17 cellular contexts compared by ENCODE assay signal in the genomic region with DNA sequence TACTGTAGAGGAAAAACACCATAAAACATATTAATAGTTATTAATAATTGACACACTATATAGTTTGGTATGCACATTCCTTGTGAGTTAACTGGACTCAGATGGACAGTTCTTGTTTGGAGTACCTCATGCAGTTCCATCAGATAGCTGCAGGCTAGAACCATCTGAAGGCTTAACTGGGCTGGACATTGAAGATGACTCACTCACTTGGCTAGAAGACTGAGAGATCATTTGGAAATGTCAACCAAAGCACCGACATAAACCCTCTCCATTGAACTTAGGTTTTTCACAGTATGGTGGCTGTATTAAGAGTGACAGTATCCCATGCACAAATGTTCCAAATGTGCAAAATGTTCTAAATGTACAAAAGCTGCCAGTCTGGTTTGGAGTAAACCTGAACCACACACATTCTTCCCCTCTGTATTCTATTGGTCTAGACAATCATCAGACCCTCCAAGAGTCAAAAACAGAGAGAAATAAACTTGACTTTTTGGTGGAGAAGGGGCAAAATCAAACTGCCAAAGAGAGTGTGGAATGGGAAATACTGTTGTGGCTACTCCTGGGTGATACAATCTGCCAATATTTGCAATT.
DNase-seq lines count a peak whose midpoint lies in the region; ATAC-seq and TF ChIP-seq lines count a peak whose summit lies in the region.
"Had no signal": no experiment of that assay in that cellular context is flagged by ENCODE, and none has a peak within 500 bp of the region (broad histone marks: within the 10 kb centered on the region; RNA-seq: fewer than 3 reads in every experiment).

No MANE protein-coding gene starts in this region.

- TF ChIP-seq RAD21 in HCT116 (IDR thresholded peaks at IDR 0.05; ENCODE audit: low read depth) (no peak), SK-N-SH (IDR thresholded peaks at IDR 0.05; ENCODE audit: low read length) (no peak)

- H3K79me2 ChIP-seq in HCT116 (ENCODE audit: insufficient read depth, low read length) (no peaks in the 10 kb centered on the region), SK-N-SH (ENCODE audit: insufficient read depth) (no peaks in the 10 kb centered on the region), MM.1S (ENCODE audit: low read length) (no peaks in the 10 kb centered on the region)

- CTCF ChIA-PET in HCT116 (lab: Charles Lee): no interaction called here
- CTCF ChIA-PET in SK-N-SH (lab: Yijun Ruan, JAX): no interaction called here
- CTCF ChIA-PET in CD8-positive, alpha-beta memory T cell (lab: Charles Lee): no interaction called here

- no peaks in the 10 kb centered on the region for H3K9me3 Mint-ChIP-seq in endothelial cell (ENCODE audit: unreplicated experiment)
- peaks cover 0 to 10% (median 0%) of the 10 kb centered on the region in 5 donors for H3K9me3 Mint-ChIP-seq in CD8-positive, alpha-beta memory T cell
- H3K9me3 Mint-ChIP-seq: activated CD4-positive, alpha-beta T cell treated with anti-CD3 and anti-CD28 coated beads, Interleukin-2, amount 10 ng/mL, durations not matched to agents 24 days and 14 days; activated naive CD8-positive, alpha-beta T cell treated with anti-CD3 and anti-CD28 coated beads, Interleukin-2, amount 10 ng/mL, durations not matched to agents 7 days and 5 days; CD8-positive, alpha-beta T cell had no signal

- H2AFZ ChIP-seq in HCT116 (ENCODE audit: low read depth, low read length, poor library complexity, severe bottlenecking): no peak overlapping the region
- no peak overlapping the region for H2AFZ ChIP-seq in SK-N-SH (ENCODE audit: low read depth)
- no peak overlapping the region for H2AFZ ChIP-seq in MM.1S (ENCODE audit: low read length)

- no peaks in the 10 kb centered on the region for H3F3A ChIP-seq in SK-N-SH (replicated peaks; ENCODE audit: insufficient read depth)
- H3F3A ChIP-seq in MM.1S (ENCODE audit: insufficient read depth, low read length): no peaks in the 10 kb centered on the region

- H3K9me2 ChIP-seq in HCT116 (ENCODE audit: insufficient read depth): no peaks in the 10 kb centered on the region
- no peaks in the 10 kb centered on the region for H3K9me2 ChIP-seq in SK-N-SH
- no peaks in the 10 kb centered on the region for H3K9me2 ChIP-seq in MM.1S (replicated peaks; ENCODE audit: insufficient read depth, low read length)

- intact Hi-C loops in HCT116 (cut with micrococcal nuclease): no loop called here

- no peak for TF ChIP-seq EP300 in SK-N-SH (IDR thresholded peaks at IDR 0.05; ENCODE audit: borderline replicate concordance in 1 of 2, low read depth in 1 of 2, low read length in 1 of 2)

- POLR2A ChIA-PET in HCT116 (lab: Charles Lee): no interaction called here
- POLR2A ChIA-PET in SK-N-SH (lab: Yijun Ruan, JAX): no interaction called here
- POLR2A ChIA-PET in CD8-positive, alpha-beta memory T cell (lab: Charles Lee): no interaction called here

- H3K4me3 Mint-ChIP-seq in endothelial cell (ENCODE audit: unreplicated experiment): no peak overlapping the region
- H3K4me3 Mint-ChIP-seq in CD8-positive, alpha-beta memory T cell: no peak overlapping the region
- H3K4me3 Mint-ChIP-seq: activated CD4-positive, alpha-beta T cell treated with anti-CD3 and anti-CD28 coated beads, Interleukin-2, amount 10 ng/mL, durations not matched to agents 24 days and 14 days; activated naive CD8-positive, alpha-beta T cell treated with anti-CD3 and anti-CD28 coated beads, Interleukin-2, amount 10 ng/mL, durations not matched to agents 7 days and 5 days; CD8-positive, alpha-beta T cell had no signal

- ATAC-seq in HCT116: 0 out of 2 replicates have a peak, but pooled peaks have one; percentile 52
- ATAC-seq: CD8-positive, alpha-beta T cell; gastrocnemius medialis had no signal

- H4K20me1 ChIP-seq in HCT116 (ENCODE audit: insufficient read depth): no peaks in the 10 kb centered on the region
- no peaks in the 10 kb centered on the region for H4K20me1 ChIP-seq in SK-N-SH (ENCODE audit: insufficient read depth)
- no peaks in the 10 kb centered on the region for H4K20me1 ChIP-seq in MM.1S (ENCODE audit: insufficient read depth, low read length)

- H3K36me3 Mint-ChIP-seq in endothelial cell (ENCODE audit: low read depth, unreplicated experiment): no peaks in the 10 kb centered on the region
- no peaks in the 10 kb centered on the region for H3K36me3 Mint-ChIP-seq in CD8-positive, alpha-beta memory T cell
- H3K36me3 Mint-ChIP-seq: activated naive CD8-positive, alpha-beta T cell treated with anti-CD3 and anti-CD28 coated beads, Interleukin-2, amount 10 ng/mL, durations not matched to agents 7 days and 5 days; CD8-positive, alpha-beta T cell had no signal

- TF ChIP-seq CTCF in HCT116 (IDR thresholded peaks at IDR 0.05 in 2 of 3, conservative IDR thresholded peaks at IDR 0.05 in 1 of 3; ENCODE audit: borderline replicate concordance in 1 of 3, insufficient read depth in 1 of 3, low read depth in 2 of 3, low read length in 2 of 3): no peak
- no peak for TF ChIP-seq CTCF in SK-N-SH (IDR thresholded peaks at IDR 0.05)
- no peak for TF ChIP-seq CTCF in endothelial cell (IDR thresholded peaks at IDR 0.05; ENCODE audit: unreplicated experiment)
- TF ChIP-seq CTCF in MM.1S (IDR thresholded peaks at IDR 0.05; ENCODE audit: low read length): no peak

- WGBS in SK-N-SH (ENCODE audit: low lambda C conversion rate): 27% methylated on average over 1 of the region's 1 CpG

- DNase-seq in HCT116 (ENCODE audit: low read depth, low spot score): no peak
- DNase-seq in SK-N-SH: no peak
- DNase-seq in endothelial cell (ENCODE audit: low spot score): no peak
- DNase-seq in myocyte (ENCODE audit: low read depth): peak; percentile 1
- DNase-seq in MM.1S: no peak
- DNase-seq in SW 1271 (lab: John Stamatoyannopoulos, UW): no peak
- DNase-seq in CD8-positive, alpha-beta memory T cell: no peak
- no peak for DNase-seq in central memory CD4-positive, alpha-beta T cell
- DNase-seq: activated CD4-positive, alpha-beta T cell treated with anti-CD3 and anti-CD28 coated beads, Interleukin-2, amount 10 ng/mL, durations not matched to agents 24 days and 14 days; activated naive CD8-positive, alpha-beta T cell treated with anti-CD3 and anti-CD28 coated beads, Interleukin-2, amount 10 ng/mL, durations not matched to agents 7 days and 5 days; activated T-cell treated with anti-CD3 and anti-CD28 coated beads, Interleukin-2, amount 50 U/mL, for 1 hour; CD8-positive, alpha-beta T cell; colonic mucosa; gastrocnemius medialis; NCI-H1105 had no signal

- H3K4me1 ChIP-seq in HCT116 (ENCODE audit: control insufficient read depth in 1 of 2, insufficient read depth in 2 of 2, low read length in 2 of 2) (no peaks in the 10 kb centered on the region), SK-N-SH (ENCODE audit: control insufficient read depth in 1 of 2, insufficient read depth in 2 of 2, low read depth in 1 of 2, low read length in 1 of 2) (no peaks in the 10 kb centered on the region; a peak in 1 of 4 replicates), MM.1S (ENCODE audit: low read length) (0 out of 2 replicates have a peak, but pooled peaks cover 3% of the 10 kb centered on the region)
- H3K4me1 ChIP-seq in CD8-positive, alpha-beta memory T cell (ENCODE audit: insufficient read depth, low read length): no peaks in the 10 kb centered on the region
- H3K4me1 ChIP-seq: colonic mucosa, gastrocnemius medialis, HAP-1 had no signal

- no peak for TF ChIP-seq POLR2A in HCT116 (IDR thresholded peaks at IDR 0.05; ENCODE audit: borderline replicate concordance, extremely low read depth, insufficient read depth, insufficient read length)

- H3K36me3 ChIP-seq in HCT116 (ENCODE audit: control insufficient read depth in 1 of 2, insufficient read depth in 2 of 2, low read length in 2 of 2) (no peaks in the 10 kb centered on the region), SK-N-SH (replicated peaks in 1 of 2; ENCODE audit: control insufficient read depth in 1 of 2, insufficient read depth in 2 of 2, low read length in 1 of 2) (no peaks in the 10 kb centered on the region), MM.1S (replicated peaks; ENCODE audit: insufficient read depth, low read length) (no peaks in the 10 kb centered on the region)
- no peaks in the 10 kb centered on the region for H3K36me3 ChIP-seq in CD8-positive, alpha-beta memory T cell (ENCODE audit: insufficient read depth, low read length)
- H3K36me3 ChIP-seq: colonic mucosa, gastrocnemius medialis, HAP-1 had no signal

- peak overlapping the region; percentile 14 for H3K27ac Mint-ChIP-seq in endothelial cell (ENCODE audit: unreplicated experiment)
- no peak overlapping the region for H3K27ac Mint-ChIP-seq in CD8-positive, alpha-beta memory T cell
- H3K27ac Mint-ChIP-seq: activated CD4-positive, alpha-beta T cell treated with anti-CD3 and anti-CD28 coated beads, Interleukin-2, amount 10 ng/mL, durations not matched to agents 24 days and 14 days; activated naive CD8-positive, alpha-beta T cell treated with anti-CD3 and anti-CD28 coated beads, Interleukin-2, amount 10 ng/mL, durations not matched to agents 7 days and 5 days; CD8-positive, alpha-beta T cell had no signal

- H3K27me3 ChIP-seq in HCT116 (ENCODE audit: insufficient read depth, low read length) (no peaks in the 10 kb centered on the region), SK-N-SH (ENCODE audit: insufficient read depth) (no peaks in the 10 kb centered on the region), MM.1S (replicated peaks; ENCODE audit: insufficient read depth, low read length) (no peaks in the 10 kb centered on the region)
- H3K27me3 ChIP-seq in CD8-positive, alpha-beta memory T cell (ENCODE audit: insufficient read depth, low read length, poor library complexity, severe bottlenecking): no peaks in the 10 kb centered on the region
- H3K27me3 ChIP-seq: colonic mucosa, gastrocnemius medialis had no signal

- H3K9ac ChIP-seq in HCT116 (ENCODE audit: low read length) (no peak overlapping the region), SK-N-SH (no peak overlapping the region), MM.1S (ENCODE audit: low read length) (no peak overlapping the region)

- peaks cover 14% of the 10 kb centered on the region for H3K4me1 Mint-ChIP-seq in endothelial cell (ENCODE audit: unreplicated experiment)
- no peaks in the 10 kb centered on the region for H3K4me1 Mint-ChIP-seq in CD8-positive, alpha-beta memory T cell
- H3K4me1 Mint-ChIP-seq: activated CD4-positive, alpha-beta T cell treated with anti-CD3 and anti-CD28 coated beads, Interleukin-2, amount 10 ng/mL, durations not matched to agents 24 days and 14 days; activated naive CD8-positive, alpha-beta T cell treated with anti-CD3 and anti-CD28 coated beads, Interleukin-2, amount 10 ng/mL, durations not matched to agents 7 days and 5 days had no signal

- peaks cover 3% of the 10 kb centered on the region for H3K27me3 Mint-ChIP-seq in endothelial cell (ENCODE audit: unreplicated experiment)
- H3K27me3 Mint-ChIP-seq in CD8-positive, alpha-beta memory T cell: no peaks in the 10 kb centered on the region
- H3K27me3 Mint-ChIP-seq: activated CD4-positive, alpha-beta T cell treated with anti-CD3 and anti-CD28 coated beads, Interleukin-2, amount 10 ng/mL, durations not matched to agents 24 days and 14 days; activated naive CD8-positive, alpha-beta T cell treated with anti-CD3 and anti-CD28 coated beads, Interleukin-2, amount 10 ng/mL, durations not matched to agents 7 days and 5 days had no signal

- H3K4me2 ChIP-seq in HCT116 (ENCODE audit: low read length) (no peak overlapping the region), SK-N-SH (no peak overlapping the region), MM.1S (ENCODE audit: low read depth, low read length) (no peak overlapping the region)
- H3K4me2 ChIP-seq: smooth muscle cell had no signal

- RAD21 ChIA-PET in HCT116 (lab: Charles Lee; ENCODE audit: low non-redundant PET in 1 of 2, low total read pairs in 2 of 2, uncharacterized antibody in 2 of 2, unreplicated experiment in 2 of 2): no interaction called here

- BruUV-seq in HCT116 (replicated peaks; lab: Mats Ljungman, UMichigan): no TSS peak

- H3K4me3 ChIP-seq in HCT116 (replicated peaks in 1 of 2; ENCODE audit: low read depth in 1 of 2, low read length in 2 of 2) (no peak overlapping the region), SK-N-SH (ENCODE audit: low read depth in 2 of 2, low read length in 1 of 2) (no peak overlapping the region), MM.1S (ENCODE audit: low read length) (no peak overlapping the region)
- no peak overlapping the region for H3K4me3 ChIP-seq in CD8-positive, alpha-beta memory T cell (ENCODE audit: low read length)
- H3K4me3 ChIP-seq: colonic mucosa, gastrocnemius medialis, HAP-1, smooth muscle cell had no signal

- H3K9me3 ChIP-seq in HCT116 (ENCODE audit: control insufficient read depth in 1 of 2, insufficient read depth in 1 of 2, low read depth in 1 of 2, low read length in 2 of 2): no peaks in the 10 kb centered on the region
- no peaks in the 10 kb centered on the region for H3K9me3 ChIP-seq in SK-N-SH
- H3K9me3 ChIP-seq in MM.1S (replicated peaks; ENCODE audit: insufficient read depth, low read length): no peaks in the 10 kb centered on the region
- no peaks in the 10 kb centered on the region for H3K9me3 ChIP-seq in CD8-positive, alpha-beta memory T cell (ENCODE audit: low read length)
- H3K9me3 ChIP-seq: colonic mucosa, gastrocnemius medialis, HAP-1 had no signal

- H3K27ac ChIP-seq in HCT116 (ENCODE audit: low read depth, low read length) (no peak overlapping the region), SK-N-SH (ENCODE audit: low read depth in 2 of 2, low read length in 1 of 2) (peak overlapping the region in 1 of 2 experiments; percentile 20; a peak in 1 of 4 replicates), MM.1S (ENCODE audit: low read length) (no peak overlapping the region)
- H3K27ac ChIP-seq in CD8-positive, alpha-beta memory T cell (ENCODE audit: low read depth, low read length): no peak overlapping the region
- H3K27ac ChIP-seq: colonic mucosa, gastrocnemius medialis had no signal
